ENCODE assay signal across 1 cellular context in genomic region chr6:149861603-149862423, GRCh38.
TF ChIP-seq lines count a peak whose summit lies in the region.

No MANE protein-coding gene starts in this region.

TF ChIP-seq in WTC11, 78 proteins besides CTCF, POLR2A, EP300 and RAD21 (continued from another document):
- TF ChIP-seq ZNF281 (CRISPR knock-in tag; IDR thresholded peaks at IDR 0.05): no peak
- TF ChIP-seq FOXP4 (CRISPR knock-in tag; IDR thresholded peaks at IDR 0.05): no peak
